8 cellular contexts compared by ENCODE assay signal in genomic region chr22:37242395-37242918, GRCh38. TPM values are rescaled to one million over a fixed set of nuclear protein-coding genes. Genes with fewer than 3 reads are reported as not detected.
DNase-seq lines count a peak whose midpoint lies in the region; ATAC-seq and TF ChIP-seq lines count a peak whose summit lies in the region.

No MANE protein-coding gene starts in this region.

- H3K4me3 ChIP-seq in GM08714 (ENCODE audit: low read length) (peak overlapping the region; percentile 81; the same call in 1 of the 2 replicates), esophagus muscularis mucosa (peak overlapping the region in 1 of 4 donors; percentile 52)

- intact Hi-C loops in esophagus muscularis mucosa (cut with DNase I) = no loop called here

- no peak for DNase-seq in HFFc6
- peak; percentile 56 for DNase-seq in NCI-H226
- peak; percentile 98 for DNase-seq in activated CD8-positive, alpha-beta T cell treated with anti-CD3 and anti-CD28 coated beads, Interleukin-2, amount 10 ng/mL, durations not matched to agents 7 days and 5 days
- DNase-seq in esophagus muscularis mucosa (ENCODE audit: extremely low spot score) = peak; percentile 94
- DNase-seq in stimulated activated CD4-positive, alpha-beta T cell treated with anti-CD3 and anti-CD28 coated beads, Interleukin-12 subunit alpha, Interleukin-12 subunit beta, amount 100 ng/mL, for 24 hours (ENCODE audit: low read depth in 2 of 2) = peak; percentile 82 to 92
- no peak for DNase-seq in dedifferentiated amniotic fluid mesenchymal stem cell (ENCODE audit: extremely low spot score)
- DNase-seq in endothelial cell (ENCODE audit: low spot score) = no peak

- no peak for TF ChIP-seq EP300 in esophagus muscularis mucosa (IDR thresholded peaks at IDR 0.05)

- TF ChIP-seq CTCF in HFFc6 (IDR thresholded peaks at IDR 0.05) (no peak), esophagus muscularis mucosa (IDR thresholded peaks at IDR 0.05) (no peak), endothelial cell (IDR thresholded peaks at IDR 0.05; ENCODE audit: unreplicated experiment) (no peak)

- 57% methylated on average over 12 of the region's 16 CpGs for WGBS in esophagus muscularis mucosa

- H3K27ac Mint-ChIP-seq in HFFc6 (peak overlapping the region; percentile 29; the same call in 1 of the 2 replicates), endothelial cell (ENCODE audit: unreplicated experiment) (no peak overlapping the region)
- H3K27ac Mint-ChIP-seq in activated CD8-positive, alpha-beta T cell treated with anti-CD3 and anti-CD28 coated beads, Interleukin-2, amount 10 ng/mL, durations not matched to agents 7 days and 5 days = peak overlapping the region; percentile 99

- H3K36me3 Mint-ChIP-seq in HFFc6 (ENCODE audit: low read depth) = no peaks in the 10 kb centered on the region
- peaks cover 66% of the 10 kb centered on the region for H3K36me3 Mint-ChIP-seq in activated CD8-positive, alpha-beta T cell treated with anti-CD3 and anti-CD28 coated beads, Interleukin-2, amount 10 ng/mL, durations not matched to agents 7 days and 5 days (ENCODE audit: low read depth)
- H3K36me3 Mint-ChIP-seq in endothelial cell (ENCODE audit: low read depth, unreplicated experiment) = no peaks in the 10 kb centered on the region

- no peaks in the 10 kb centered on the region for H3K36me3 ChIP-seq in esophagus muscularis mucosa

- H3K4me3 Mint-ChIP-seq in HFFc6 = peak overlapping the region; percentile 33
- peak overlapping the region; percentile 99 for H3K4me3 Mint-ChIP-seq in activated CD8-positive, alpha-beta T cell treated with anti-CD3 and anti-CD28 coated beads, Interleukin-2, amount 10 ng/mL, durations not matched to agents 7 days and 5 days
- H3K4me3 Mint-ChIP-seq in endothelial cell (ENCODE audit: unreplicated experiment) = no peak overlapping the region

- ATAC-seq in activated CD8-positive, alpha-beta T cell treated with anti-CD3 and anti-CD28 coated beads, Interleukin-2, amount 10 ng/mL, durations not matched to agents 7 days and 5 days = peak; percentile 69

- POLR2A ChIA-PET in activated CD8-positive, alpha-beta T cell treated with anti-CD3 and anti-CD28 coated beads, Interleukin-2, amount 10 ng/mL, durations not matched to agents 7 days and 5 days (lab: Charles Lee) = interaction anchor here (0.7 to 9.5 kb wide), 30 partner anchors 11 to 467 kb away, joined by 3 to 278 read pairs (median 5); partner anchors contain the start of genes CYTH4, IFT27, IL2RB and MFNG

- no peaks in the 10 kb centered on the region for H3K9me3 ChIP-seq in esophagus muscularis mucosa

- peaks cover 0 to 80% (median 8%) of the 10 kb centered on the region in 4 donors for H3K27me3 ChIP-seq in esophagus muscularis mucosa

- H3K4me1 Mint-ChIP-seq in HFFc6 (ENCODE audit: low read depth) (peaks cover 17% of the 10 kb centered on the region), endothelial cell (ENCODE audit: unreplicated experiment) (peaks cover 18% of the 10 kb centered on the region)
- peaks cover 62% of the 10 kb centered on the region for H3K4me1 Mint-ChIP-seq in activated CD8-positive, alpha-beta T cell treated with anti-CD3 and anti-CD28 coated beads, Interleukin-2, amount 10 ng/mL, durations not matched to agents 7 days and 5 days (ENCODE audit: low read depth)

- H3K27me3 Mint-ChIP-seq in HFFc6 (ENCODE audit: insufficient read depth) (peaks cover 4% of the 10 kb centered on the region), endothelial cell (ENCODE audit: unreplicated experiment) (peaks cover 2% of the 10 kb centered on the region)
- H3K27me3 Mint-ChIP-seq in activated CD8-positive, alpha-beta T cell treated with anti-CD3 and anti-CD28 coated beads, Interleukin-2, amount 10 ng/mL, durations not matched to agents 7 days and 5 days (ENCODE audit: low read depth) = no peaks in the 10 kb centered on the region

- H3K4me1 ChIP-seq in esophagus muscularis mucosa = no peaks in the 10 kb centered on the region

- no peaks in the 10 kb centered on the region for H3K9me3 Mint-ChIP-seq in HFFc6
- H3K9me3 Mint-ChIP-seq in activated CD8-positive, alpha-beta T cell treated with anti-CD3 and anti-CD28 coated beads, Interleukin-2, amount 10 ng/mL, durations not matched to agents 7 days and 5 days (ENCODE audit: insufficient read depth) = no peaks in the 10 kb centered on the region
- no peaks in the 10 kb centered on the region for H3K9me3 Mint-ChIP-seq in endothelial cell (ENCODE audit: unreplicated experiment)

- CTCF ChIA-PET in activated CD8-positive, alpha-beta T cell treated with anti-CD3 and anti-CD28 coated beads, Interleukin-2, amount 10 ng/mL, durations not matched to agents 7 days and 5 days (lab: Charles Lee) = interaction anchor here (0.6 to 10.2 kb wide), 25 partner anchors 9 to 415 kb away, joined by 3 to 195 read pairs (median 4); partner anchors contain the start of gene PDXP

- H3K27ac ChIP-seq in esophagus muscularis mucosa (replicated peaks in 1 of 4) = no peak overlapping the region

- TF ChIP-seq POLR2A in esophagus muscularis mucosa (IDR thresholded peaks at IDR 0.05; ENCODE audit: low read depth) = no peak

RNA-seq across cellular contexts. Expression of gene RAC2, which starts 1.6 kb away (rescaled TPM):
- total RNA-seq in HFFc6 (2021; fragmentation: NEBNext Ultra II Directional; extraction: Animal tissue kit (Norgen Biotek cat#: 25700)) = 10 to 100 TPM; 29.9 to 57.2 (median 53.5) TPM
- 1,000 to 10,000 TPM; 1,167 to 1,252 TPM for total RNA-seq in activated CD8-positive, alpha-beta T cell treated with anti-CD3 and anti-CD28 coated beads, Interleukin-2, amount 10 ng/mL, durations not matched to agents 7 days and 5 days
- total RNA-seq in esophagus muscularis mucosa (10 to 100 TPM in 1 of 4 donors, 1 to 10 TPM in 3; 4.1 to 21.9 (median 7.2) TPM), endothelial cell (ENCODE audit: unreplicated experiment) (16.6 TPM)

RNA-seq across cellular contexts. Expression of gene SSTR3, which starts 30.2 kb away (rescaled TPM):
- total RNA-seq in HFFc6 (2021; fragmentation: NEBNext Ultra II Directional; extraction: Animal tissue kit (Norgen Biotek cat#: 25700)) = not detected
- 1 to 10 TPM; 3.5 to 3.6 TPM for total RNA-seq in activated CD8-positive, alpha-beta T cell treated with anti-CD3 and anti-CD28 coated beads, Interleukin-2, amount 10 ng/mL, durations not matched to agents 7 days and 5 days
- total RNA-seq in esophagus muscularis mucosa (not detected), endothelial cell (ENCODE audit: unreplicated experiment) (0.13 TPM)

RNA-seq across cellular contexts. Expression of gene CYTH4, which starts 39.9 kb away (rescaled TPM):
- under 1 TPM in 1 of 6 experiments, not detected in 5; 0.28 TPM for total RNA-seq in HFFc6 (2021; fragmentation: NEBNext Ultra II Directional; extraction: Animal tissue kit (Norgen Biotek cat#: 25700))
- 100 to 1,000 TPM; 107 to 114 TPM for total RNA-seq in activated CD8-positive, alpha-beta T cell treated with anti-CD3 and anti-CD28 coated beads, Interleukin-2, amount 10 ng/mL, durations not matched to agents 7 days and 5 days
- 10 to 100 TPM in 2 of 4 donors, 1 to 10 TPM in 2; 5.1 to 27.3 (median 9.4) TPM for total RNA-seq in esophagus muscularis mucosa
- total RNA-seq in endothelial cell (ENCODE audit: unreplicated experiment) = 0.33 TPM

RNA-seq across cellular contexts. Expression of gene C1QTNF6, which starts 54.4 kb away (rescaled TPM):
- total RNA-seq in HFFc6 (2021; fragmentation: NEBNext Ultra II Directional; extraction: Animal tissue kit (Norgen Biotek cat#: 25700)) = 1 to 10 TPM; 3.3 to 5.0 (median 4.0) TPM
- total RNA-seq in activated CD8-positive, alpha-beta T cell treated with anti-CD3 and anti-CD28 coated beads, Interleukin-2, amount 10 ng/mL, durations not matched to agents 7 days and 5 days = 1 to 10 TPM; 6.1 to 6.2 TPM
- 1 to 10 TPM in 3 of 4 donors, under 1 TPM in 1; 0.83 to 2.9 (median 1.3) TPM for total RNA-seq in esophagus muscularis mucosa
- total RNA-seq in endothelial cell (ENCODE audit: unreplicated experiment) = 32.7 TPM

Comparison
In these comparisons a context has a peak if more than half of its experiments do, and no peak if none do; other contexts are left out.
1. DNase-seq: peak in NCI-H226 (single experiment), activated CD8-positive, alpha-beta T cell treated with anti-CD3 and anti-CD28 coated beads, Interleukin-2, amount 10 ng/mL, durations not matched to agents 7 days and 5 days (single experiment), esophagus muscularis mucosa (single experiment) and stimulated activated CD4-positive, alpha-beta T cell treated with anti-CD3 and anti-CD28 coated beads, Interleukin-12 subunit alpha, Interleukin-12 subunit beta, amount 100 ng/mL, for 24 hours (2 of 2); none in HFFc6 (single experiment), dedifferentiated amniotic fluid mesenchymal stem cell (single experiment) and endothelial cell (single experiment).
2. RNA of gene RAC2, which starts 1.6 kb away (total RNA-seq): 1,167 to 1,252 TPM in activated CD8-positive, alpha-beta T cell treated with anti-CD3 and anti-CD28 coated beads, Interleukin-2, amount 10 ng/mL, durations not matched to agents 7 days and 5 days; 29.9 to 57.2 TPM in HFFc6, 16.6 TPM in endothelial cell (single experiment) and 4.1 to 21.9 TPM in esophagus muscularis mucosa; every median in the first group is over 10 times any median in the second.